Comparison of ENCODE assay signal across 11 cellular contexts in the genomic region with DNA sequence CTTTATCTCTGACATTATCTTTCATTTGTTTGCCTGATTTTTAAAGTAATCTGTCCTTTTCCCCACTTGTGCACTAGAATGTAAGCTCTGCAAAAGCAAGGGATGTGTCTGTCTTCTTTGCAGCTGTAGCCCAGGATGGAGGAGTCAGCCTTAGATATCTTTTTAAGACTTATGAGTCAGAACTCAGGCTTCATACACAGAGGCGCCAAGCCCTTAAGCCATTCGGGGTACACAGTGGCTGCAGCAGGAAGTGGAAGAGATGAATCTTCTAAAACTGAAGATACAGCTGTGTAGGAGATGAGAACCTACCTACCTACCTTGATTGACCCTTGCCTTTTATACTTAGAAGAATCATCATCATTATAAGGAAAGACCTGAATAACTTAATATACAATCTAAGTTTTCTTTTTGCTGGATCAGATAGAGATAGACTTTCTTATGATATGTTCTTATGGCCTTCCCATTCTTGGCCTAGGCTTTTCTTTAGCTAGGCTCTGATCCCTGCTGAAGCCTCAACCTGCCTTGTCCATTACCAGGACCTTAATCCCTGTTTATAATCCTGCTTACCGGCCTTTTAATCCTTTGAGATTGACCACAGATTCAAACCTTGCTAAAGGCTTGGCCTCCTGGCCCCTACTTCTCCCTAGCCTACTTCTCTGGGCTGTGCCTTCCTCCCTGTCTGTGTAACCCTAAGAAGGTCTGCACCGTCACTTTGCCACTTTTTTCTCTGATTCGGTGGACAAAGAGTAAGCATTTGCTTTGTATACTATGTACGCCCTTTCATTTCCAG.
A peak's percentile ranks its signal among the peaks of the same experiment; 100 is the strongest.
DNase-seq lines count a peak whose midpoint lies in the region; ATAC-seq, FAIRE-seq and TF ChIP-seq lines count a peak whose summit lies in the region.
"Had no signal": no experiment of that assay in that cellular context is flagged by ENCODE, and none has a peak within 500 bp of the region (broad histone marks: within the 10 kb centered on the region; RNA-seq: fewer than 3 reads in every experiment).

No MANE protein-coding gene starts in this region.

- no peak overlapping the region for H3K4me3 Mint-ChIP-seq in CD4-positive, alpha-beta T cell
- H3K4me3 Mint-ChIP-seq in activated CD8-positive, alpha-beta T cell treated with anti-CD3 and anti-CD28 coated beads for 36 hours = no peak overlapping the region
- H3K4me3 Mint-ChIP-seq: stimulated activated naive B cell treated with anti-CD40 and anti-IgM and Interleukin-4, amounts not matched to agents 10 μg/mL and 1 μg/mL and 100 μg/mL, for 72 hours had no signal

- no peak for TF ChIP-seq CTCF in CD4-positive, alpha-beta T cell (IDR thresholded peaks at IDR 0.05)
- no peak for TF ChIP-seq CTCF in activated CD8-positive, alpha-beta T cell treated with anti-CD3 and anti-CD28 coated beads for 36 hours (IDR thresholded peaks at IDR 0.05)
- no peak for TF ChIP-seq CTCF in keratinocyte (optimal IDR thresholded peaks at IDR 0.05 in 1 of 3, IDR thresholded peaks at IDR 0.05 in 1 of 3, conservative IDR thresholded peaks at IDR 0.05 in 1 of 3; ENCODE audit: extremely low read depth in 1 of 3, insufficient read depth in 2 of 3, low read length in 3 of 3)

- no peak for ATAC-seq in CD4-positive, alpha-beta T cell (ENCODE audit: poor library complexity)
- ATAC-seq in activated CD8-positive, alpha-beta T cell treated with anti-CD3 and anti-CD28 coated beads for 36 hours = peak; percentile 97
- ATAC-seq: stimulated activated naive B cell treated with anti-CD40 and anti-IgM and Interleukin-4, amounts not matched to agents 10 μg/mL and 1 μg/mL and 100 μg/mL, for 72 hours had no signal

- no peaks in the 10 kb centered on the region for H3K9me1 ChIP-seq in keratinocyte (ENCODE audit: control insufficient read depth, extremely low read depth, insufficient read depth, low read length)

- H2AFZ ChIP-seq in keratinocyte (ENCODE audit: control insufficient read depth, low read length) = peak overlapping the region; percentile 33

- no peaks in the 10 kb centered on the region for H3K79me2 ChIP-seq in keratinocyte (ENCODE audit: control insufficient read depth, insufficient read depth, low read length)

- FAIRE-seq in keratinocyte (lab: Jason Lieb, UNC) = peak; percentile 75

- no peaks in the 10 kb centered on the region for H3K27me3 Mint-ChIP-seq in CD4-positive, alpha-beta T cell
- H3K27me3 Mint-ChIP-seq in activated CD8-positive, alpha-beta T cell treated with anti-CD3 and anti-CD28 coated beads for 36 hours = no peaks in the 10 kb centered on the region

- CTCF ChIA-PET in CD4-positive, alpha-beta T cell (lab: Charles Lee) = no interaction called here
- CTCF ChIA-PET in activated CD8-positive, alpha-beta T cell treated with anti-CD3 and anti-CD28 coated beads for 36 hours (lab: Charles Lee) = no interaction called here

- DNase-seq in CD4-positive, alpha-beta T cell = no peak
- DNase-seq in HS-5 (ENCODE audit: low read depth) (peak; percentile 15), keratinocyte (ENCODE audit: low read depth, low spot score) (no peak), NCI-H1105 (lab: John Stamatoyannopoulos, UW) (no peak), DMS53 treated with DMSO at 0.1 percent for 48 hours (lab: John Stamatoyannopoulos, UW; ENCODE audit: unreplicated experiment) (no peak), cardiac septum (ENCODE audit: low spot score) (no peak)
- DNase-seq in activated CD8-positive, alpha-beta T cell treated with anti-CD3 and anti-CD28 coated beads for 36 hours = peak; percentile 57
- DNase-seq in effector CD4-positive, alpha-beta T cell = no peak
- DNase-seq: aorta; NCI-H526 treated with DMSO at 0.1 percent for 48 hours; stimulated activated naive B cell treated with anti-CD40 and anti-IgM and Interleukin-4, amounts not matched to agents 10 μg/mL and 1 μg/mL and 100 μg/mL, for 72 hours had no signal

- POLR2A ChIA-PET in CD4-positive, alpha-beta T cell (lab: Charles Lee) = no interaction called here
- POLR2A ChIA-PET in activated CD8-positive, alpha-beta T cell treated with anti-CD3 and anti-CD28 coated beads for 36 hours (lab: Charles Lee) = no interaction called here

- no peak overlapping the region for H3K4me3 ChIP-seq in keratinocyte (ENCODE audit: control insufficient read depth in 2 of 3, extremely low read depth in 1 of 3, insufficient read depth in 2 of 3, low read depth in 1 of 3, low read length in 3 of 3)

- H3K27ac Mint-ChIP-seq in CD4-positive, alpha-beta T cell = peak overlapping the region; percentile 6
- H3K27ac Mint-ChIP-seq in activated CD8-positive, alpha-beta T cell treated with anti-CD3 and anti-CD28 coated beads for 36 hours = no peak overlapping the region
- H3K27ac Mint-ChIP-seq: stimulated activated naive B cell treated with anti-CD40 and anti-IgM and Interleukin-4, amounts not matched to agents 10 μg/mL and 1 μg/mL and 100 μg/mL, for 72 hours had no signal

- no peaks in the 10 kb centered on the region for H3K36me3 Mint-ChIP-seq in CD4-positive, alpha-beta T cell (ENCODE audit: low read depth)
- no peaks in the 10 kb centered on the region for H3K36me3 Mint-ChIP-seq in activated CD8-positive, alpha-beta T cell treated with anti-CD3 and anti-CD28 coated beads for 36 hours (ENCODE audit: low read depth)
- H3K36me3 Mint-ChIP-seq: stimulated activated naive B cell treated with anti-CD40 and anti-IgM and Interleukin-4, amounts not matched to agents 10 μg/mL and 1 μg/mL and 100 μg/mL, for 72 hours had no signal

- H3K4me1 Mint-ChIP-seq in CD4-positive, alpha-beta T cell (ENCODE audit: low read depth) = peaks cover 22% of the 10 kb centered on the region
- peaks cover 14% of the 10 kb centered on the region for H3K4me1 Mint-ChIP-seq in activated CD8-positive, alpha-beta T cell treated with anti-CD3 and anti-CD28 coated beads for 36 hours (ENCODE audit: low read depth)

- no peaks in the 10 kb centered on the region for H4K20me1 ChIP-seq in keratinocyte (ENCODE audit: control insufficient read depth, extremely low read depth, insufficient read depth, low read length)

- intact Hi-C loops in CD4-positive, alpha-beta T cell (cut with DNase I, micrococcal nuclease) = no loop called here
- intact Hi-C loops in activated CD8-positive, alpha-beta T cell treated with anti-CD3 and anti-CD28 coated beads for 36 hours (cut with micrococcal nuclease) = no loop called here
- intact Hi-C loops in cardiac septum (cut with DNase I) = no loop called here

- no peaks in the 10 kb centered on the region for H3K27me3 ChIP-seq in CD4-positive, alpha-beta T cell (ENCODE audit: control insufficient read depth, insufficient read depth, low read length)
- no peaks in the 10 kb centered on the region for H3K27me3 ChIP-seq in keratinocyte (ENCODE audit: control insufficient read depth, extremely low read depth, insufficient read depth, low read length)

- H3K4me2 ChIP-seq in keratinocyte (ENCODE audit: control insufficient read depth, extremely low read depth, insufficient read depth, low read depth, low read length) = no peak overlapping the region

- H3K4me1 ChIP-seq in keratinocyte (ENCODE audit: control insufficient read depth, extremely low read depth, insufficient read depth, low read length) = peaks cover 9% of the 10 kb centered on the region

- no peak overlapping the region for H3K9ac ChIP-seq in keratinocyte (ENCODE audit: control insufficient read depth, extremely low read depth, insufficient read depth, low read length)

- no peaks in the 10 kb centered on the region for H3K9me3 ChIP-seq in CD4-positive, alpha-beta T cell (ENCODE audit: control insufficient read depth, low read length)
- H3K9me3 ChIP-seq in keratinocyte (ENCODE audit: control insufficient read depth, low read depth, low read length) = no peaks in the 10 kb centered on the region

- dilution Hi-C loops in keratinocyte (cut with MboI; ENCODE audit: extremely low pct_ligation_motif_present, low sequenced_read_pairs) = no loop called here

- H3K27ac ChIP-seq in CD4-positive, alpha-beta T cell (ENCODE audit: low read depth, low read length) = no peak overlapping the region
- no peak overlapping the region for H3K27ac ChIP-seq in keratinocyte (ENCODE audit: control insufficient read depth, insufficient read depth, low read length)

- no peaks in the 10 kb centered on the region for H3K9me3 Mint-ChIP-seq in CD4-positive, alpha-beta T cell
- H3K9me3 Mint-ChIP-seq in activated CD8-positive, alpha-beta T cell treated with anti-CD3 and anti-CD28 coated beads for 36 hours = no peaks in the 10 kb centered on the region
- H3K9me3 Mint-ChIP-seq: stimulated activated naive B cell treated with anti-CD40 and anti-IgM and Interleukin-4, amounts not matched to agents 10 μg/mL and 1 μg/mL and 100 μg/mL, for 72 hours had no signal

- H3K36me3 ChIP-seq in keratinocyte (ENCODE audit: control insufficient read depth in 2 of 2, extremely low read depth in 1 of 2, insufficient read depth in 2 of 2, low read length in 2 of 2) = no peaks in the 10 kb centered on the region

Comparison
In these comparisons a context has a peak if more than half of its experiments do, and no peak if none do; other contexts are left out.
1. DNase-seq: peak in HS-5 (single experiment) and activated CD8-positive, alpha-beta T cell treated with anti-CD3 and anti-CD28 coated beads for 36 hours (single experiment); none in CD4-positive, alpha-beta T cell (0 of 10), keratinocyte (single experiment), NCI-H1105 (single experiment), effector CD4-positive, alpha-beta T cell (single experiment), DMS53 treated with DMSO at 0.1 percent for 48 hours (single experiment) and cardiac septum (single experiment).